15 cellular contexts compared by ENCODE assay signal in genomic region chr17:40453881-40454630, GRCh38. TPM values are rescaled to one million over a fixed set of nuclear protein-coding genes. Genes with fewer than 3 reads are reported as not detected.
A peak's percentile ranks its signal among the peaks of the same experiment; 100 is the strongest.
DNase-seq lines count a peak whose midpoint lies in the region; ATAC-seq and TF ChIP-seq lines count a peak whose summit lies in the region.
"Had no signal": no experiment of that assay in that cellular context is flagged by ENCODE, and none has a peak within 500 bp of the region (broad histone marks: within the 10 kb centered on the region; RNA-seq: fewer than 3 reads in every experiment).

No MANE protein-coding gene starts in this region.

- H3K4me2 ChIP-seq in PC-3 (ENCODE audit: low read length) (no peak overlapping the region), GM23338 (no peak overlapping the region)

- H3K27me3 Mint-ChIP-seq in stimulated activated memory B cell treated with anti-CD40 and anti-IgM and Interleukin-4, amounts not matched to agents 10 μg/mL and 1 μg/mL and 100 μg/mL, for 72 hours, result no peaks in the 10 kb centered on the region
- H3K27me3 Mint-ChIP-seq in GM23338 (ENCODE audit: insufficient read depth, low read depth, poor library complexity), result peaks cover 20% of the 10 kb centered on the region

- H3K27me3 ChIP-seq in PC-3 (ENCODE audit: low read length) (no peaks in the 10 kb centered on the region), GM23338 (ENCODE audit: insufficient read depth) (no peaks in the 10 kb centered on the region)
- H3K27me3 ChIP-seq: dorsolateral prefrontal cortex had no signal

- H3K36me3 ChIP-seq in PC-3 (ENCODE audit: low read depth, low read length) (peaks cover 47% of the 10 kb centered on the region), GM23338 (ENCODE audit: insufficient read depth) (peaks cover 7% of the 10 kb centered on the region; the same call in 1 of the 2 replicates)

- H4K20me1 ChIP-seq in PC-3 (ENCODE audit: low read length), result peaks cover 7% of the 10 kb centered on the region; the same call in 1 of the 2 replicates
- no peaks in the 10 kb centered on the region for H4K20me1 ChIP-seq in GM23338 (replicated peaks; ENCODE audit: insufficient read depth)

- H3K79me2 ChIP-seq in PC-3 (ENCODE audit: low read length) (peaks cover 21% of the 10 kb centered on the region), GM23338 (replicated peaks; ENCODE audit: insufficient read depth) (peaks cover 28% of the 10 kb centered on the region)

- no peak overlapping the region for H3K4me3 ChIP-seq in PC-3 (ENCODE audit: low read length)
- no peak overlapping the region for H3K4me3 ChIP-seq in GM23338
- H3K4me3 ChIP-seq: dorsolateral prefrontal cortex had no signal

- no peak overlapping the region for H3K27ac Mint-ChIP-seq in stimulated activated memory B cell treated with anti-CD40 and anti-IgM and Interleukin-4, amounts not matched to agents 10 μg/mL and 1 μg/mL and 100 μg/mL, for 72 hours
- no peak overlapping the region for H3K27ac Mint-ChIP-seq in GM23338

- H3K36me3 Mint-ChIP-seq in stimulated activated memory B cell treated with anti-CD40 and anti-IgM and Interleukin-4, amounts not matched to agents 10 μg/mL and 1 μg/mL and 100 μg/mL, for 72 hours, result no peaks in the 10 kb centered on the region
- peaks cover 53% of the 10 kb centered on the region for H3K36me3 Mint-ChIP-seq in GM23338 (ENCODE audit: low read depth)

- CTCF ChIA-PET in PC-3 (lab: Charles Lee), result no interaction called here

- BruUV-seq in PC-3 (replicated peaks; lab: Mats Ljungman, UMichigan), result no TSS peak

- H3K9me3 Mint-ChIP-seq in stimulated activated memory B cell treated with anti-CD40 and anti-IgM and Interleukin-4, amounts not matched to agents 10 μg/mL and 1 μg/mL and 100 μg/mL, for 72 hours, result no peaks in the 10 kb centered on the region
- H3K9me3 Mint-ChIP-seq in GM23338, result no peaks in the 10 kb centered on the region
- H3K9me3 Mint-ChIP-seq: CD8-positive, alpha-beta memory T cell had no signal

- H3K4me1 Mint-ChIP-seq in stimulated activated memory B cell treated with anti-CD40 and anti-IgM and Interleukin-4, amounts not matched to agents 10 μg/mL and 1 μg/mL and 100 μg/mL, for 72 hours, result no peaks in the 10 kb centered on the region
- H3K4me1 Mint-ChIP-seq in GM23338, result peaks cover 22% of the 10 kb centered on the region

- H3K9me2 ChIP-seq in PC-3 (replicated peaks; ENCODE audit: low read length) (no peaks in the 10 kb centered on the region), GM23338 (ENCODE audit: insufficient read depth) (no peaks in the 10 kb centered on the region)

- TF ChIP-seq CTCF in PC-3 (conservative IDR thresholded peaks at IDR 0.05; ENCODE audit: low read depth, low read length) (no peak), GM23338 (conservative IDR thresholded peaks at IDR 0.05; ENCODE audit: low read depth in 2 of 2) (no peak)

- no peaks in the 10 kb centered on the region for H3K9me3 ChIP-seq in PC-3 (ENCODE audit: low read length)

- H3F3A ChIP-seq in PC-3 (ENCODE audit: low read length, unreplicated experiment) (no peaks in the 10 kb centered on the region), GM23338 (replicated peaks; ENCODE audit: low read depth) (no peaks in the 10 kb centered on the region)

- POLR2A ChIA-PET in PC-3 (lab: Charles Lee; ENCODE audit: unreplicated experiment), result no interaction called here

- no peak overlapping the region for H3K4me3 Mint-ChIP-seq in stimulated activated memory B cell treated with anti-CD40 and anti-IgM and Interleukin-4, amounts not matched to agents 10 μg/mL and 1 μg/mL and 100 μg/mL, for 72 hours
- no peak overlapping the region for H3K4me3 Mint-ChIP-seq in GM23338
- H3K4me3 Mint-ChIP-seq: CD8-positive, alpha-beta memory T cell had no signal

- peaks cover 16% of the 10 kb centered on the region for H3K4me1 ChIP-seq in PC-3 (ENCODE audit: insufficient read depth, low read length)
- H3K4me1 ChIP-seq in GM23338 (ENCODE audit: insufficient read depth), result peaks cover 11% of the 10 kb centered on the region

- DNase-seq in ELR (ENCODE audit: low read depth) (peak; percentile 78), PC-3 (no peak), fibroblast of gingiva (ENCODE audit: low read depth) (peak; percentile 53), islet precursor cell (no peak), GM23338 (ENCODE audit: low spot score) (no peak), GM19238 (ENCODE audit: insufficient read length, low spot score) (no peak)
- DNase-seq: activated CD4-positive, alpha-beta T cell treated with anti-CD3 and anti-CD28 coated beads, Interleukin-2, amount 50 U/mL, for 1 hour; CD8-positive, alpha-beta memory T cell; dorsolateral prefrontal cortex; GOT3; NCI-H1694; NCI-H510A treated with DMSO at 0.1 percent for 48 hours had no signal

- H3K9ac ChIP-seq in PC-3 (ENCODE audit: low read length), result no peak overlapping the region

- 0 out of 2 replicates have a peak overlapping the region, but pooled peaks have one; percentile 7 for H3K27ac ChIP-seq in PC-3 (ENCODE audit: low read length)
- H3K27ac ChIP-seq in GM23338 (ENCODE audit: low read depth), result no peak overlapping the region
- H3K27ac ChIP-seq: dorsolateral prefrontal cortex had no signal

- intact Hi-C loops in PC-3 (cut with micrococcal nuclease), result no loop called here

- H2AFZ ChIP-seq in PC-3 (ENCODE audit: low read length), result no peak overlapping the region
- H2AFZ ChIP-seq in GM23338, result no peak overlapping the region

- ATAC-seq in PC-3 (no peak), HG02884 (IDR thresholded peaks at IDR 0.05; ENCODE audit: unreplicated experiment) (no peak), GM23338 (no peak)
- peak; percentile 28 for ATAC-seq in stimulated activated memory B cell treated with anti-CD40 and anti-IgM and Interleukin-4, amounts not matched to agents 10 μg/mL and 1 μg/mL and 100 μg/mL, for 72 hours

TF ChIP-seq in GM23338, 12 proteins besides CTCF, POLR2A, EP300 and RAD21 (continues in another document):
- TF ChIP-seq NANOG (IDR thresholded peaks at IDR 0.05; ENCODE audit: borderline replicate concordance), result no peak
- TF ChIP-seq CREB1 (CRISPR knock-in tag; IDR thresholded peaks at IDR 0.05; ENCODE audit: low read depth), result no peak
- no peak for TF ChIP-seq POLR2AphosphoS5 (IDR thresholded peaks at IDR 0.05; ENCODE audit: low read depth)
- TF ChIP-seq ZNF331 (CRISPR knock-in tag; IDR thresholded peaks at IDR 0.05; ENCODE audit: low read depth), result no peak

RNA-seq across cellular contexts. Expression of gene IGFBP4, which starts 10.8 kb away (rescaled TPM):
- total RNA-seq in PC-3 (2014; rRNA removed), result 164 and 297 TPM in 2 replicates
- 78.9 and 87.2 TPM in 2 replicates for total RNA-seq in GM23338 (2014; rRNA removed; shearing (Covaris generic))
- polyA plus RNA-seq in GM23338 (2016; fragmentation: Nextera tagmentation; extraction: Ambion mirVana), result 37.6 and 38.7 TPM in 2 replicates

RNA-seq across cellular contexts. Expression of gene TOP2A, which starts 36.4 kb away (rescaled TPM):
- total RNA-seq in PC-3 (2014; rRNA removed), result 97.1 and 104 TPM in 2 replicates
- total RNA-seq in GM23338 (2014; rRNA removed; shearing (Covaris generic)), result 258 and 263 TPM in 2 replicates
- 442 and 485 TPM in 2 replicates for polyA plus RNA-seq in GM23338 (2016; fragmentation: Nextera tagmentation; extraction: Ambion mirVana)

RNA-seq across cellular contexts. Expression of gene TNS4, which starts 47.4 kb away (rescaled TPM):
- 127 and 128 TPM in 2 replicates for total RNA-seq in PC-3 (2014; rRNA removed)
- total RNA-seq in GM23338 (2014; rRNA removed; shearing (Covaris generic)), result 0.08 and 4.9 TPM in 2 replicates
- polyA plus RNA-seq in GM23338 (2016; fragmentation: Nextera tagmentation; extraction: Ambion mirVana), result 0.31 and 0.64 TPM in 2 replicates
- total RNA-seq: dorsolateral prefrontal cortex, frontal cortex had no signal

Comparison
In these comparisons a context has a peak if more than half of its experiments do, and no peak if none do; other contexts are left out.
1. DNase-seq: peak in ELR (single experiment) and fibroblast of gingiva (single experiment); none in PC-3 (single experiment), islet precursor cell (single experiment), GM23338 (single experiment) and GM19238 (single experiment).
2. RNA of gene TNS4, which starts 47.4 kb away (total RNA-seq): 127 to 128 TPM in PC-3; 0.08 to 4.9 TPM in GM23338; every median in the first group is over 10 times any median in the second.